In the genomic region with DNA sequence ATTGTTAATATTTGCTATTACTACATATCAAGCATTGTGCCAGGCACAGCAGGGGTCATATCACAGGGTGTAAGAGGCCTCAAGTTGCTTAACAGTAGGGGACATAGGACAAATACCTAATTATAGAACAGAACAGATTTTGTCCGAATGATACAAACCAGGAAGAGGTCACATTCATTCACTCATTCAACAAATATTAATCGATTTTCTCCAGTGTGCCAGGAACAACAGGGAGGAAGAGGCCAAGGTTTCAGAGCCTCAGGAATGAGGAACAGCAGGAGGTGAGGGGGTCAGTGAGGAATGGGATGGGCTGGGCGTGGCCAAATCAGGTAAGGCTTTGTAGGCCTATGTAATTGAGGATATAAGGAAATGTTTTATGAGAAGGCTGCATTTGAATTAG, we compare ENCODE assay signal across 17 cellular contexts. TPM values are rescaled to one million over a fixed set of nuclear protein-coding genes. Genes with fewer than 3 reads are reported as not detected.
DNase-seq lines count a peak whose midpoint lies in the region; ATAC-seq and TF ChIP-seq lines count a peak whose summit lies in the region.
"Had no signal": no experiment of that assay in that cellular context is flagged by ENCODE, and none has a peak within 500 bp of the region (broad histone marks: within the 10 kb centered on the region; RNA-seq: fewer than 3 reads in every experiment).

No MANE protein-coding gene starts in this region.

- H3K9me3 ChIP-seq in endodermal cell (ENCODE audit: control insufficient read depth, low read length) = peaks cover 11% of the 10 kb centered on the region
- H3K9me3 ChIP-seq in right lobe of liver = no peaks in the 10 kb centered on the region
- H3K9me3 ChIP-seq: BLaER1, SJCRH30 had no signal

- ATAC-seq in right lobe of liver (peak; percentile 95 to 97 (median 96)), T-cell (replicated peaks in 1 of 4) (no peak)
- no peak for ATAC-seq in activated naive CD8-positive, alpha-beta T cell treated with anti-CD3 and anti-CD28 coated beads, Interleukin-2, amount 50 U/mL, for 24 hours
- ATAC-seq: CD8-positive, alpha-beta T cell; GM12878; PC-3 had no signal

- no peak for TF ChIP-seq POLR2A in right lobe of liver (IDR thresholded peaks at IDR 0.05)

- no peak overlapping the region for H3K4me3 ChIP-seq in endodermal cell (ENCODE audit: low read length)
- H3K4me3 ChIP-seq in right lobe of liver = no peak overlapping the region
- H3K4me3 ChIP-seq: BLaER1, GM12878, SJCRH30 had no signal

- H3K27me3 Mint-ChIP-seq in Calu3 (ENCODE audit: unreplicated experiment) = no peaks in the 10 kb centered on the region
- peaks cover 2% of the 10 kb centered on the region for H3K27me3 Mint-ChIP-seq in endodermal cell (ENCODE audit: insufficient read depth)
- peaks cover 10 to 18% of the 10 kb centered on the region in 2 donors for H3K27me3 Mint-ChIP-seq in T-cell
- peaks cover 5% of the 10 kb centered on the region for H3K27me3 Mint-ChIP-seq in activated naive CD8-positive, alpha-beta T cell treated with anti-CD3 and anti-CD28 coated beads, Interleukin-2, amount 50 U/mL, for 24 hours

- BruUV-seq in Calu3 (replicated peaks; lab: Mats Ljungman, UMichigan) = no TSS peak

- H3K4me1 Mint-ChIP-seq in Calu3 (ENCODE audit: low read depth, unreplicated experiment) = peaks cover 65% of the 10 kb centered on the region
- no peaks in the 10 kb centered on the region for H3K4me1 Mint-ChIP-seq in endodermal cell
- H3K4me1 Mint-ChIP-seq in T-cell = no peaks in the 10 kb centered on the region
- no peaks in the 10 kb centered on the region for H3K4me1 Mint-ChIP-seq in activated naive CD8-positive, alpha-beta T cell treated with anti-CD3 and anti-CD28 coated beads, Interleukin-2, amount 50 U/mL, for 24 hours

- H3K9ac ChIP-seq in endodermal cell (ENCODE audit: extremely low read depth, low read length, poor library complexity, severe bottlenecking) = no peak overlapping the region
- H3K9ac ChIP-seq: BLaER1 had no signal

- H3K27ac Mint-ChIP-seq in Calu3 (ENCODE audit: unreplicated experiment) (peak overlapping the region; percentile 82), endodermal cell (no peak overlapping the region), T-cell (no peak overlapping the region)
- H3K27ac Mint-ChIP-seq in activated naive CD8-positive, alpha-beta T cell treated with anti-CD3 and anti-CD28 coated beads, Interleukin-2, amount 50 U/mL, for 24 hours = no peak overlapping the region
- H3K27ac Mint-ChIP-seq: CD8-positive, alpha-beta T cell had no signal

- H3K27ac ChIP-seq in endodermal cell (ENCODE audit: low read depth, low read length) (no peak overlapping the region), right lobe of liver (no peak overlapping the region)
- H3K27ac ChIP-seq: BLaER1, SJCRH30 had no signal

- no peaks in the 10 kb centered on the region for H3K9me3 Mint-ChIP-seq in Calu3 (ENCODE audit: low read depth, unreplicated experiment)
- H3K9me3 Mint-ChIP-seq in endodermal cell = peaks cover 20% of the 10 kb centered on the region
- no peaks in the 10 kb centered on the region for H3K9me3 Mint-ChIP-seq in T-cell
- no peaks in the 10 kb centered on the region for H3K9me3 Mint-ChIP-seq in activated naive CD8-positive, alpha-beta T cell treated with anti-CD3 and anti-CD28 coated beads, Interleukin-2, amount 50 U/mL, for 24 hours
- H3K9me3 Mint-ChIP-seq: CD8-positive, alpha-beta T cell had no signal

- H3K27me3 ChIP-seq in endodermal cell (ENCODE audit: control insufficient read depth, insufficient read depth, low read length, poor library complexity, severe bottlenecking) = no peaks in the 10 kb centered on the region
- no peaks in the 10 kb centered on the region for H3K27me3 ChIP-seq in right lobe of liver
- H3K27me3 ChIP-seq: BLaER1, SJCRH30 had no signal

- intact Hi-C loops in Calu3 (cut with micrococcal nuclease; ENCODE audit: unreplicated experiment) (loop anchor here (1.0 kb wide), 2 partner anchors 11 to 49 kb away; partner anchors contain the start of gene CHST4), right lobe of liver (cut with DNase I) (no loop called here)

- H3K36me3 ChIP-seq in endodermal cell (ENCODE audit: control insufficient read depth, insufficient read depth, low read length) = no peaks in the 10 kb centered on the region
- H3K36me3 ChIP-seq in right lobe of liver = no peaks in the 10 kb centered on the region
- H3K36me3 ChIP-seq: BLaER1, SJCRH30 had no signal

- TF ChIP-seq CTCF in Calu3 (IDR thresholded peaks at IDR 0.05; ENCODE audit: unreplicated experiment) (no peak), endodermal cell (conservative IDR thresholded peaks at IDR 0.05) (no peak), right lobe of liver (IDR thresholded peaks at IDR 0.05) (no peak)

- CTCF ChIA-PET in Calu3 (lab: Charles Lee) = no interaction called here
- CTCF ChIA-PET in T-cell (lab: Charles Lee) = no interaction called here

- peak; percentile 93 for DNase-seq in Calu3
- peak; percentile 89 for DNase-seq in NCI-H146 (lab: John Stamatoyannopoulos, UW)
- peak; percentile 61 for DNase-seq in endodermal cell
- peak; percentile 56 to 61 (median 57) for DNase-seq in right lobe of liver
- no peak for DNase-seq in KG1 (lab: John Stamatoyannopoulos, UW)
- DNase-seq in COLO829 (ENCODE audit: low spot score) = no peak
- no peak for DNase-seq in T-cell
- DNase-seq in activated naive CD8-positive, alpha-beta T cell treated with anti-CD3 and anti-CD28 coated beads, Interleukin-2, amount 50 U/mL, for 24 hours = no peak
- DNase-seq: CD8-positive, alpha-beta T cell; GDM1; NCI-H2081; NCI-H774; PC-3; SJCRH30 had no signal

- peaks cover 23% of the 10 kb centered on the region for H3K36me3 Mint-ChIP-seq in Calu3 (ENCODE audit: insufficient read depth, unreplicated experiment)
- H3K36me3 Mint-ChIP-seq in endodermal cell (ENCODE audit: low read depth) = no peaks in the 10 kb centered on the region
- no peaks in the 10 kb centered on the region for H3K36me3 Mint-ChIP-seq in T-cell
- H3K36me3 Mint-ChIP-seq in activated naive CD8-positive, alpha-beta T cell treated with anti-CD3 and anti-CD28 coated beads, Interleukin-2, amount 50 U/mL, for 24 hours (ENCODE audit: low read depth) = no peaks in the 10 kb centered on the region
- H3K36me3 Mint-ChIP-seq: CD8-positive, alpha-beta T cell had no signal

- WGBS in endodermal cell (ENCODE audit: insufficient coverage in 1 of 2, insufficient read length in 1 of 2), 2 experiments = 88 to 96% methylated on average over 2 to 3 of the region's 3 CpGs
- 20% methylated on average over 3 of the region's 3 CpGs for WGBS in right lobe of liver (ENCODE audit: insufficient coverage, low coverage, low lambda C conversion rate, missing lambda C conversion rate)

- H3K4me3 Mint-ChIP-seq in Calu3 (ENCODE audit: low read depth, unreplicated experiment) = peak overlapping the region; percentile 17
- no peak overlapping the region for H3K4me3 Mint-ChIP-seq in endodermal cell
- no peak overlapping the region for H3K4me3 Mint-ChIP-seq in T-cell
- no peak overlapping the region for H3K4me3 Mint-ChIP-seq in activated naive CD8-positive, alpha-beta T cell treated with anti-CD3 and anti-CD28 coated beads, Interleukin-2, amount 50 U/mL, for 24 hours
- H3K4me3 Mint-ChIP-seq: CD8-positive, alpha-beta T cell had no signal

- POLR2A ChIA-PET in T-cell (lab: Charles Lee) = no interaction called here

- no peaks in the 10 kb centered on the region for H3K4me1 ChIP-seq in endodermal cell (ENCODE audit: control insufficient read depth, insufficient read depth, low read length)
- H3K4me1 ChIP-seq in right lobe of liver = peaks cover 0 to 21% (median 7%) of the 10 kb centered on the region in 4 donors
- H3K4me1 ChIP-seq: BLaER1 had no signal

RNA-seq across cellular contexts. Expression of gene CHST4, which starts 11.2 kb away (rescaled TPM):
- 72.9 and 105 TPM in 2 replicates for total RNA-seq in Calu3 (2022)
- total RNA-seq in endodermal cell = 1 to 10 TPM; 1.9 to 3.2 TPM
- 1.1 TPM for polyA plus RNA-seq in endodermal cell (2013, experiment 1 of 2)
- 1.2 TPM for polyA plus RNA-seq in endodermal cell (2013, experiment 2 of 2)
- total RNA-seq in right lobe of liver = 1 to 10 TPM; 2.0 to 6.5 (median 3.1) TPM
- total RNA-seq in T-cell = under 1 TPM in 1 of 5 donors, not detected in 4; 0.23 TPM
- total RNA-seq: CD8-positive, alpha-beta T cell; NCI-H460; PC-3 had no signal

RNA-seq across cellular contexts. Expression of gene ZNF19, which starts 25.9 kb away (rescaled TPM):
- total RNA-seq in Calu3 (2022) (11.1 and 11.3 TPM in 2 replicates), endodermal cell (1 to 10 TPM; 5.8 to 8.5 TPM), right lobe of liver (1 to 10 TPM; 2.5 to 3.7 (median 2.6) TPM), T-cell (1 to 10 TPM; 6.9 to 9.4 (median 8.4) TPM)
- polyA plus RNA-seq in endodermal cell (2013, experiment 1 of 2) = 5.0 TPM
- polyA plus RNA-seq in endodermal cell (2013, experiment 2 of 2) = 5.3 TPM

RNA-seq across cellular contexts. Expression of gene ZNF23, which starts 53.0 kb away (rescaled TPM):
- total RNA-seq in Calu3 (2022) (13.3 and 13.9 TPM in 2 replicates), endodermal cell (10 to 100 TPM in 1 of 2 donors, 1 to 10 TPM in 1; 9.4 to 13.6 TPM), right lobe of liver (1 to 10 TPM; 3.1 to 4.8 (median 3.9) TPM), T-cell (10 to 100 TPM in 4 of 5 donors, 1 to 10 TPM in 1; 8.2 to 14.6 (median 10.9) TPM)
- polyA plus RNA-seq in endodermal cell (2013, experiment 1 of 2) = 11.8 TPM
- 10.8 TPM for polyA plus RNA-seq in endodermal cell (2013, experiment 2 of 2)

Comparison
In these comparisons a context has a peak if more than half of its experiments do, and no peak if none do; other contexts are left out.
1. DNase-seq: peak in Calu3 (single experiment), NCI-H146 (single experiment), endodermal cell (single experiment) and right lobe of liver (3 of 3); none in KG1 (single experiment), COLO829 (single experiment), T-cell (0 of 34) and activated naive CD8-positive, alpha-beta T cell treated with anti-CD3 and anti-CD28 coated beads, Interleukin-2, amount 50 U/mL, for 24 hours (single experiment).
2. ATAC-seq: peak in right lobe of liver (4 of 4); none in T-cell (0 of 4) and activated naive CD8-positive, alpha-beta T cell treated with anti-CD3 and anti-CD28 coated beads, Interleukin-2, amount 50 U/mL, for 24 hours (single experiment).